1 cellular context compared by ENCODE assay signal in genomic region chrX:23883737-23884354, GRCh38.
TF ChIP-seq lines count a peak whose summit lies in the region.

No MANE protein-coding gene starts in this region.

TF ChIP-seq in GM23338, 12 proteins besides CTCF, POLR2A, EP300 and RAD21 (continued from another document):
- TF ChIP-seq REST (IDR thresholded peaks at IDR 0.05; ENCODE audit: unreplicated experiment), result no peak
- no peak for TF ChIP-seq JUNB (IDR thresholded peaks at IDR 0.05; ENCODE audit: unreplicated experiment)
